In the genomic region with DNA sequence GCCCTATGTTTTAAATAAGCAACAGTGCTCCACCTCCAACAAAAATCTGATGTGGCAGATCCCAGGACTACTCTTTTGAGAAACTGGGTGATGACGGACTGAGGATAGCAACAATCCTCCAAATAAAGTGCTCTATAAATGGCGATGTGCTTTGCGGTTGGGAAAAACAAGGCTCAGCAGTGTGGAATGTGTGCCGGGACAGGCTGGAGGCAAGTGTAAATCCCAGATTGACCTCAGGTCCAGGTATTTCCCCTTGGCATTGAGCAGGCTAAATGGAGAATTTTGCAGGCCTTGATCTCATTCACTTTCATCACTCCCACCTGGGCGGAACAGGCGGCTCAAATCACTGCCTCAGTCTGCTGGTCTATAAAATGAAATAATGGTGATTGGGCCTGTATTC, we compare ENCODE assay signal across 20 cellular contexts. TPM values are rescaled to one million over a fixed set of nuclear protein-coding genes. Genes with fewer than 3 reads are reported as not detected.
"Had no signal": no experiment of that assay in that cellular context is flagged by ENCODE, and none has a peak within 500 bp of the region (broad histone marks: within the 10 kb centered on the region; RNA-seq: fewer than 3 reads in every experiment).

No MANE protein-coding gene starts in this region.

- H3K9me3 ChIP-seq: body of pancreas, heart right ventricle, tibial nerve had no signal

- H3K4me1 Mint-ChIP-seq: activated B cell treated with CpG ODN at 0.5 μM for 24 hours; central memory CD8-positive, alpha-beta T cell had no signal

- DNase-seq: activated B cell treated with CpG ODN at 0.5 μM for 24 hours; activated CD4-positive, alpha-beta T cell treated with anti-CD3 and anti-CD28 coated beads, Interleukin-2, amount 10 ng/mL, durations not matched to agents 7 days and 5 days; activated CD8-positive, alpha-beta memory T cell treated with anti-CD3 and anti-CD28 coated beads for 24 hours; amniotic stem cell; body of pancreas; dermis blood vessel endothelial cell; foreskin keratinocyte; heart right ventricle; islet precursor cell; left ventricle myocardium superior; posterior cingulate gyrus; right cardiac atrium; T-helper 17 cell had no signal

- H3K27ac Mint-ChIP-seq: activated B cell treated with CpG ODN at 0.5 μM for 24 hours; activated CD4-positive, alpha-beta T cell treated with anti-CD3 and anti-CD28 coated beads, Interleukin-2, amount 10 ng/mL, durations not matched to agents 7 days and 5 days; activated naive CD4-positive, alpha-beta T cell treated with anti-CD3 and anti-CD28 coated beads, Interleukin-2, amount 50 U/mL, for 24 hours; stimulated activated memory B cell treated with anti-CD40 and anti-IgM and Interleukin-4, amounts not matched to agents 10 μg/mL and 1 μg/mL and 100 μg/mL, for 72 hours; T-helper 17 cell had no signal

- H3K27ac ChIP-seq: foreskin keratinocyte, tibial nerve had no signal

- H3K36me3 ChIP-seq: heart right ventricle had no signal

- H3K4me1 ChIP-seq: foreskin keratinocyte had no signal

- H3K27me3 ChIP-seq: body of pancreas, foreskin keratinocyte, heart right ventricle, tibial nerve had no signal

- H3K9me3 Mint-ChIP-seq: activated B cell treated with CpG ODN at 0.5 μM for 24 hours; activated CD4-positive, alpha-beta T cell treated with anti-CD3 and anti-CD28 coated beads, Interleukin-2, amount 10 ng/mL, durations not matched to agents 7 days and 5 days; activated naive CD4-positive, alpha-beta T cell treated with anti-CD3 and anti-CD28 coated beads, Interleukin-2, amount 50 U/mL, for 24 hours; central memory CD8-positive, alpha-beta T cell; stimulated activated memory B cell treated with anti-CD40 and anti-IgM and Interleukin-4, amounts not matched to agents 10 μg/mL and 1 μg/mL and 100 μg/mL, for 72 hours had no signal

- H3K36me3 Mint-ChIP-seq: activated naive CD4-positive, alpha-beta T cell treated with anti-CD3 and anti-CD28 coated beads, Interleukin-2, amount 50 U/mL, for 24 hours; stimulated activated memory B cell treated with anti-CD40 and anti-IgM and Interleukin-4, amounts not matched to agents 10 μg/mL and 1 μg/mL and 100 μg/mL, for 72 hours had no signal

- H3K4me3 ChIP-seq: body of pancreas, tibial nerve had no signal

- H3K4me3 Mint-ChIP-seq: activated B cell treated with CpG ODN at 0.5 μM for 24 hours; activated CD4-positive, alpha-beta T cell treated with anti-CD3 and anti-CD28 coated beads, Interleukin-2, amount 10 ng/mL, durations not matched to agents 7 days and 5 days; activated naive CD4-positive, alpha-beta T cell treated with anti-CD3 and anti-CD28 coated beads, Interleukin-2, amount 50 U/mL, for 24 hours; central memory CD8-positive, alpha-beta T cell; stimulated activated memory B cell treated with anti-CD40 and anti-IgM and Interleukin-4, amounts not matched to agents 10 μg/mL and 1 μg/mL and 100 μg/mL, for 72 hours; T-helper 17 cell had no signal

- H3K27me3 Mint-ChIP-seq: activated naive CD4-positive, alpha-beta T cell treated with anti-CD3 and anti-CD28 coated beads, Interleukin-2, amount 50 U/mL, for 24 hours had no signal

- ATAC-seq: body of pancreas; esophagus mucosa; foreskin keratinocyte; stimulated activated memory B cell treated with anti-CD40 and anti-IgM and Interleukin-4, amounts not matched to agents 10 μg/mL and 1 μg/mL and 100 μg/mL, for 72 hours; T-helper 17 cell had no signal

RNA-seq across cellular contexts. Expression of a gene that starts 36.8 kb away (rescaled TPM):
- total RNA-seq: activated B cell treated with CpG ODN at 0.5 μM for 24 hours; activated CD4-positive, alpha-beta T cell treated with anti-CD3 and anti-CD28 coated beads, Interleukin-2, amount 10 ng/mL, durations not matched to agents 7 days and 5 days; body of pancreas; dermis blood vessel endothelial cell; foreskin keratinocyte; heart right ventricle; left ventricle myocardium superior; myocyte; right cardiac atrium; subcutaneous adipose tissue; T-helper 17 cell; tibial nerve had no signal
- polyA plus RNA-seq: foreskin keratinocyte, heart right ventricle, right cardiac atrium had no signal
